Comparison of ENCODE assay signal across 18 cellular contexts in the genomic region with DNA sequence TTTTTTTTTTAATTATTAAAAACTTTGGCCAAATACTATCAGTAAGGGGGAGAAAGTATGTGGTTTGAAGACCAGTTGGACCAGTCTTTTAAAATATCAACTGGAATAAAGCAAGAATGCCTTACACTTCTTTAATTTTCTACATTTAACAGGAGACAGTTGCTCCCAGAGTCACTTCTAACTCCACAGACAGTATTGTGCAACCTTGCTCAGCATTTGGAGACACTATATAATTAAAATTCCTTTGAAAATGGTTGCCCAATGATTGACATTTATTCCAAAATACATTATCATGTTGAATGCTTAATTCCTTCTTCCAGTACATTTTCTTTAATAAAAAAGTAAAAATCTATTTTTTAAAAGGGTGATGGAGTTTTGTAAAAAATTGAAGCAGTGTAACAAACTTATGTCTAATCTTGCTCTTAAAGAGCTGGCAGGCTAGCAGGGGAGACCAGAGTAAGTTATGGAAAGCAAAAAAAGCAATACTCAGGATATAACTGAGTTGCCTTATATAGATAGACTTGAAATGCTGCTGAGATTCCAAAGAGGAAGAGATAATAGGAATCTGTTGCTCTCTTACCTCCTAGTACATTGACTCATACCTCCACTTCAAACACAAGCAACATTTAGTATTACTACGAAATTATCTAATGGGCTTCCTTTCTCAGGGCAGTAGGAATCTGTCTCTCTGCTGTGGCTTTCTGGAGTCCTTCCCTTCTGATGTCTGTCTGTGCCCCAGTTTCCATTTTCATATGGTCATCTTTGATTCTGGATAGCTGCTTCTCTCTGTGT.
DNase-seq lines count a peak whose midpoint lies in the region; ATAC-seq and TF ChIP-seq lines count a peak whose summit lies in the region.
"Had no signal": no experiment of that assay in that cellular context is flagged by ENCODE, and none has a peak within 500 bp of the region (broad histone marks: within the 10 kb centered on the region; RNA-seq: fewer than 3 reads in every experiment).

No MANE protein-coding gene starts in this region.

- peak; percentile 31 to 33 for ATAC-seq in right cardiac atrium
- no peak for ATAC-seq in HG03280 (IDR thresholded peaks at IDR 0.05; ENCODE audit: unreplicated experiment)
- no peak for ATAC-seq in HG02885 (IDR thresholded peaks at IDR 0.05; ENCODE audit: poor library complexity, unreplicated experiment)
- ATAC-seq: activated naive CD8-positive, alpha-beta T cell treated with anti-CD3 and anti-CD28 coated beads, Interleukin-2, amount 50 U/mL, for 24 hours; T-cell had no signal

- peaks cover 2% of the 10 kb centered on the region for H3K4me1 ChIP-seq in right cardiac atrium (ENCODE audit: control insufficient read depth, insufficient read depth, low read length)

- no peaks in the 10 kb centered on the region for H3K9me3 Mint-ChIP-seq in progenitor cell of endocrine pancreas (ENCODE audit: low read depth)
- H3K9me3 Mint-ChIP-seq: activated naive CD8-positive, alpha-beta T cell treated with anti-CD3 and anti-CD28 coated beads, Interleukin-2, amount 50 U/mL, for 24 hours; T-cell; type B pancreatic cell had no signal

- no peak for TF ChIP-seq CTCF in progenitor cell of endocrine pancreas (IDR thresholded peaks at IDR 0.05; ENCODE audit: unreplicated experiment)

- peak overlapping the region; percentile 13 for H3K27ac Mint-ChIP-seq in progenitor cell of endocrine pancreas
- H3K27ac Mint-ChIP-seq: activated naive CD8-positive, alpha-beta T cell treated with anti-CD3 and anti-CD28 coated beads, Interleukin-2, amount 50 U/mL, for 24 hours; B cell; T-cell had no signal

- DNase-seq in EH (ENCODE audit: low read depth) (peak; percentile 40), amniotic epithelial cell (ENCODE audit: low read depth) (peak; percentile 64), right cardiac atrium (no peak), progenitor cell of endocrine pancreas (ENCODE audit: low spot score, unreplicated experiment) (no peak), head of caudate nucleus (no peak)
- no peak for DNase-seq in activated CD4-positive, alpha-beta T cell treated with anti-CD3 and anti-CD28 coated beads, Interleukin-2, amount 50 U/mL, for 1 hour
- DNase-seq: activated CD4-positive, alpha-beta T cell treated with anti-CD3 and anti-CD28 coated beads for 4 hours; activated naive CD8-positive, alpha-beta T cell treated with anti-CD3 and anti-CD28 coated beads, Interleukin-2, amount 50 U/mL, for 24 hours; activated T-cell treated with anti-CD3 and anti-CD28 coated beads, Interleukin-2, amount 50 U/mL, for 1 hour; DMS79; erythroblast; NCI-H2171 treated with DMSO at 0.1 percent for 48 hours; stimulated activated CD4-positive, alpha-beta T cell treated with anti-CD3 and anti-CD28 coated beads, Interleukin-2, amount 100 ng/mL, for 48 hours; T-cell had no signal

- WGBS in right cardiac atrium, result 34% methylated on average over 1 of the region's 1 CpG

- H3K4me3 Mint-ChIP-seq in progenitor cell of endocrine pancreas (ENCODE audit: low read depth), result no peak overlapping the region
- H3K4me3 Mint-ChIP-seq: activated naive CD8-positive, alpha-beta T cell treated with anti-CD3 and anti-CD28 coated beads, Interleukin-2, amount 50 U/mL, for 24 hours; B cell; T-cell; type B pancreatic cell had no signal

- intact Hi-C loops in right cardiac atrium (cut with DNase I) (no loop called here), head of caudate nucleus (cut with DNase I) (no loop called here)

- no peaks in the 10 kb centered on the region for H3K27me3 ChIP-seq in right cardiac atrium (ENCODE audit: control insufficient read depth, insufficient read depth)

- H3K36me3 Mint-ChIP-seq in progenitor cell of endocrine pancreas (ENCODE audit: insufficient read depth), result no peaks in the 10 kb centered on the region
- H3K36me3 Mint-ChIP-seq: T-cell, type B pancreatic cell had no signal

- H3K27ac ChIP-seq in right cardiac atrium (ENCODE audit: low read length), result no peak overlapping the region

- H3K4me3 ChIP-seq in right cardiac atrium (ENCODE audit: low read length), result no peak overlapping the region

- no peaks in the 10 kb centered on the region for H3K9me3 ChIP-seq in right cardiac atrium (ENCODE audit: control insufficient read depth, low read length)

- H3K4me1 Mint-ChIP-seq in progenitor cell of endocrine pancreas (ENCODE audit: low read depth), result peaks cover 44% of the 10 kb centered on the region
- H3K4me1 Mint-ChIP-seq: activated naive CD8-positive, alpha-beta T cell treated with anti-CD3 and anti-CD28 coated beads, Interleukin-2, amount 50 U/mL, for 24 hours; B cell had no signal

- no peaks in the 10 kb centered on the region for H3K27me3 Mint-ChIP-seq in progenitor cell of endocrine pancreas
- H3K27me3 Mint-ChIP-seq: T-cell, type B pancreatic cell had no signal

Comparison
In these comparisons a context has a peak if more than half of its experiments do, and no peak if none do; other contexts are left out.
1. DNase-seq: peak in EH (single experiment) and amniotic epithelial cell (single experiment); none in right cardiac atrium (0 of 3), progenitor cell of endocrine pancreas (single experiment), activated CD4-positive, alpha-beta T cell treated with anti-CD3 and anti-CD28 coated beads, Interleukin-2, amount 50 U/mL, for 1 hour (single experiment) and head of caudate nucleus (0 of 42).
2. ATAC-seq: peak in right cardiac atrium (2 of 2); none in HG03280 (single experiment) and HG02885 (single experiment).